12 cellular contexts compared by ENCODE assay signal in genomic region chr2:232236200-232236599, GRCh38.
DNase-seq lines count a peak whose midpoint lies in the region; ATAC-seq, FAIRE-seq and TF ChIP-seq lines count a peak whose summit lies in the region.
"Had no signal": no experiment of that assay in that cellular context is flagged by ENCODE, and none has a peak within 500 bp of the region (broad histone marks: within the 10 kb centered on the region; RNA-seq: fewer than 3 reads in every experiment).

No MANE protein-coding gene starts in this region.

- H3K36me3 ChIP-seq in RWPE2 (ENCODE audit: low read depth) (no peaks in the 10 kb centered on the region), SJCRH30 (no peaks in the 10 kb centered on the region)
- H3K36me3 ChIP-seq: prostate gland, vagina had no signal

- TF ChIP-seq RAD21 in A549 (conservative IDR thresholded peaks at IDR 0.05 in 1 of 2, IDR thresholded peaks at IDR 0.05 in 1 of 2), result no peak

- TF ChIP-seq POLR2A in A549 (IDR thresholded peaks at IDR 0.05; ENCODE audit: low read length), result no peak

- no peak for TF ChIP-seq EP300 in A549 (IDR thresholded peaks at IDR 0.05)

- H3K4me3 ChIP-seq in A549 (no peak overlapping the region), RWPE2 (ENCODE audit: severe bottlenecking) (no peak overlapping the region), SJCRH30 (no peak overlapping the region)
- H3K4me3 ChIP-seq: prostate gland, vagina had no signal

- H3K9me3 ChIP-seq in A549 (no peaks in the 10 kb centered on the region), RWPE2 (ENCODE audit: severe bottlenecking) (no peaks in the 10 kb centered on the region), SJCRH30 (replicated peaks) (no peaks in the 10 kb centered on the region)
- H3K9me3 ChIP-seq: prostate gland, vagina had no signal

- POLR2A ChIA-PET in A549 (lab: Yijun Ruan, JAX), result no interaction called here

- no peak for FAIRE-seq in A549 (lab: Jason Lieb, UNC)
- FAIRE-seq in frontal cortex (lab: Jason Lieb, UNC), result no peak
- FAIRE-seq: endometrium had no signal

- DNase-seq in A549 (ENCODE audit: low read depth in 1 of 2, low spot score in 1 of 2) (no peak), RWPE2 (ENCODE audit: low spot score) (no peak), SJCRH30 (no peak), SW480 (ENCODE audit: low spot score) (no peak), frontal cortex (ENCODE audit: low spot score in 2 of 2) (no peak)
- DNase-seq in stimulated activated CD4-positive, alpha-beta T cell treated with anti-CD3 and anti-CD28 coated beads, Interleukin-4, amount 100 ng/mL, for 4 hours, result no peak
- DNase-seq: activated CD4-positive, alpha-beta T cell treated with anti-CD3 and anti-CD28 coated beads for 48 hours had no signal

- H3K4me1 ChIP-seq in A549 (peaks cover 22% of the 10 kb centered on the region), RWPE2 (ENCODE audit: insufficient read depth, poor library complexity, severe bottlenecking) (peaks cover 27% of the 10 kb centered on the region), SJCRH30 (peaks cover 4% of the 10 kb centered on the region)

- TF ChIP-seq CTCF in A549 (IDR thresholded peaks at IDR 0.05) (no peak), RWPE2 (IDR thresholded peaks at IDR 0.05; ENCODE audit: poor library complexity, severe bottlenecking) (no peak)

- CTCF ChIA-PET in A549 (lab: Yijun Ruan, JAX), result no interaction called here

- H3K27ac ChIP-seq in A549, result no peak overlapping the region
- no peak overlapping the region for H3K27ac ChIP-seq in RWPE2 (ENCODE audit: poor library complexity, severe bottlenecking)
- H3K27ac ChIP-seq in SJCRH30, result no peak overlapping the region
- H3K27ac ChIP-seq: vagina had no signal

- ATAC-seq in A549 (0 out of 6 replicates have a peak, but pooled peaks of 1 of the 2 experiments have one; percentile 32), GM19035 (IDR thresholded peaks at IDR 0.05; ENCODE audit: unreplicated experiment) (peak; percentile 88), HG03060 (IDR thresholded peaks at IDR 0.05; ENCODE audit: low read depth, unreplicated experiment) (peak; percentile 85), RWPE2 (ENCODE audit: low read depth) (peak; percentile 77)

- H3K4me2 ChIP-seq in A549, result no peak overlapping the region

- H3K27me3 ChIP-seq in RWPE2 (ENCODE audit: insufficient read depth, poor library complexity, severe bottlenecking), result no peaks in the 10 kb centered on the region
- no peaks in the 10 kb centered on the region for H3K27me3 ChIP-seq in SJCRH30
- H3K27me3 ChIP-seq: vagina had no signal

TF ChIP-seq in A549, 52 proteins besides CTCF, POLR2A, EP300 and RAD21:
- TF ChIP-seq USF2 (IDR thresholded peaks at IDR 0.05), result no peak
- TF ChIP-seq MAFK (IDR thresholded peaks at IDR 0.05; ENCODE audit: partially characterized antibody), result no peak
- TF ChIP-seq PBX3 (IDR thresholded peaks at IDR 0.05), result no peak
- TF ChIP-seq EHMT2 (IDR thresholded peaks at IDR 0.05; ENCODE audit: low read depth), result no peak
- TF ChIP-seq JUN (IDR thresholded peaks at IDR 0.05), result no peak
- no peak for TF ChIP-seq FOSL2 (IDR thresholded peaks at IDR 0.05)
- peak; percentile 41 for TF ChIP-seq FOSL2 (CRISPR knock-in tag; IDR thresholded peaks at IDR 0.05)
